ENCODE assay signal across 17 cellular contexts in genomic region chr4:1318046-1318375, GRCh38. TPM values are rescaled to one million over a fixed set of nuclear protein-coding genes. Genes with fewer than 3 reads are reported as not detected.
DNase-seq lines count a peak whose midpoint lies in the region; ATAC-seq and TF ChIP-seq lines count a peak whose summit lies in the region.
"Had no signal": no experiment of that assay in that cellular context is flagged by ENCODE, and none has a peak within 500 bp of the region (broad histone marks: within the 10 kb centered on the region; RNA-seq: fewer than 3 reads in every experiment).

No MANE protein-coding gene starts in this region.

- H3K18ac ChIP-seq in IMR-90 (ENCODE audit: low read depth, low read length): no peak overlapping the region

- TF ChIP-seq POLR2A in IMR-90 (IDR thresholded peaks at IDR 0.05; ENCODE audit: low read depth, low read length) (no peak), vagina (IDR thresholded peaks at IDR 0.05) (no peak)

- H2BK20ac ChIP-seq in IMR-90 (ENCODE audit: low read depth, low read length): no peak overlapping the region

- no peak overlapping the region for H3K4me3 Mint-ChIP-seq in GM23338

- peaks cover 82% of the 10 kb centered on the region for H3K36me3 Mint-ChIP-seq in GM23338 (ENCODE audit: low read depth)

- H3K4me3 ChIP-seq in GM23338: no peak overlapping the region
- H3K4me3 ChIP-seq in IMR-90 (ENCODE audit: insufficient read depth, low read depth, low read length): no peak overlapping the region
- H3K4me3 ChIP-seq in neutrophil (ENCODE audit: low read depth in 1 of 2, low read length in 1 of 2): no peak overlapping the region
- no peak overlapping the region for H3K4me3 ChIP-seq in vagina

- no peak overlapping the region for H3K23ac ChIP-seq in IMR-90 (ENCODE audit: low read depth, low read length)

- H2AK9ac ChIP-seq in IMR-90 (replicated peaks; ENCODE audit: low read depth, low read length, poor library complexity): peak overlapping the region; percentile 28

- WGBS in IMR-90 (ENCODE audit: extremely low coverage in 2 of 2, insufficient read length in 1 of 2), 2 experiments: 99% methylated on average over 9 of the region's 13 CpGs; no CpG with 5 or more reads in 1 of the 2 experiments

- ATAC-seq in GM23338 (no peak), IMR-90 (ENCODE audit: low read depth) (no peak), left ventricle myocardium superior (no peak)
- ATAC-seq: Panc1 had no signal

- H4K91ac ChIP-seq in IMR-90 (ENCODE audit: insufficient read depth, low read depth, low read length): no peak overlapping the region

- no peak overlapping the region for H3K14ac ChIP-seq in IMR-90 (replicated peaks; ENCODE audit: low read depth, low read length)

- no peak overlapping the region for H2AK5ac ChIP-seq in IMR-90 (ENCODE audit: low read depth, low read length)

- no peaks in the 10 kb centered on the region for H3K27me3 Mint-ChIP-seq in GM23338 (ENCODE audit: insufficient read depth, low read depth, poor library complexity)

- CTCF ChIA-PET in IMR-90 (lab: Yijun Ruan, JAX): no interaction called here

- H3K27ac ChIP-seq in GM23338 (ENCODE audit: low read depth) (no peak overlapping the region), IMR-90 (ENCODE audit: insufficient read depth, low read length) (no peak overlapping the region), neutrophil (peak overlapping the region; percentile 39), vagina (no peak overlapping the region)
- H3K27ac ChIP-seq: HL-60 had no signal

- H4K8ac ChIP-seq in IMR-90 (ENCODE audit: low read depth in 2 of 2, low read length in 2 of 2): no peak overlapping the region

- H4K20me1 ChIP-seq in GM23338 (replicated peaks; ENCODE audit: insufficient read depth) (peaks cover 4% of the 10 kb centered on the region; the same call in 1 of the 2 replicates), IMR-90 (ENCODE audit: insufficient read depth, low read length) (peaks cover 3% of the 10 kb centered on the region; the same call in 1 of the 2 replicates)

- DNase-seq in GM23338 (ENCODE audit: low spot score): no peak
- DNase-seq in IMR-90: no peak
- peak; percentile 25 for DNase-seq in left ventricle myocardium superior
- DNase-seq in vagina (ENCODE audit: extremely low spot score in 2 of 2): no peak
- no peak for DNase-seq in ACHN
- no peak for DNase-seq in G401 (ENCODE audit: low spot score)
- DNase-seq: Caco-2, EL, NCI-H1105 treated with DMSO at 0.1 percent for 48 hours, NCI-H1694 treated with DMSO at 0.1 percent for 48 hours, NCI-H2107, NCI-H226, NCI-H524 treated with DMSO at 0.1 percent for 48 hours, SHP77 had no signal

- peaks cover 21 to 59% of the 10 kb centered on the region in 2 experiments for H3K79me1 ChIP-seq in IMR-90 (ENCODE audit: low read depth in 1 of 2, low read length in 2 of 2)

- POLR2A ChIA-PET in IMR-90 (lab: Charles Lee; ENCODE audit: unreplicated experiment): no interaction called here

- intact Hi-C loops in IMR-90 (cut with micrococcal nuclease) (no loop called here), left ventricle myocardium superior (cut with micrococcal nuclease) (no loop called here), vagina (cut with DNase I) (no loop called here)

- 0 out of 2 replicates have a peak, but pooled peaks cover 3% of the 10 kb centered on the region for H3F3A ChIP-seq in GM23338 (replicated peaks; ENCODE audit: low read depth)

- H2BK5ac ChIP-seq in IMR-90 (ENCODE audit: low read depth, low read length, poor library complexity, severe bottlenecking): no peak overlapping the region

- H4K5ac ChIP-seq in IMR-90 (ENCODE audit: low read depth, low read length): no peak overlapping the region

- TF ChIP-seq CTCF in GM23338 (conservative IDR thresholded peaks at IDR 0.05; ENCODE audit: low read depth in 2 of 2) (no peak), IMR-90 (conservative IDR thresholded peaks at IDR 0.05; ENCODE audit: low read depth, low read length) (no peak), neutrophil (IDR thresholded peaks at IDR 0.05) (no peak), vagina (IDR thresholded peaks at IDR 0.05) (no peak)

- BruUV-seq in IMR-90 (replicated peaks; lab: Mats Ljungman, UMichigan): no TSS peak

- H3K9me3 Mint-ChIP-seq in GM23338: peaks cover 6% of the 10 kb centered on the region; the same call in 2 of the 3 replicates

- peaks cover 4% of the 10 kb centered on the region; the same call in 1 of the 2 replicates for H3K9me1 ChIP-seq in IMR-90 (ENCODE audit: insufficient read depth, low read length)

- peak overlapping the region; percentile 94; the same call in 1 of the 2 replicates for H3K27ac Mint-ChIP-seq in GM23338

- no peak for TF ChIP-seq RAD21 in IMR-90 (IDR thresholded peaks at IDR 0.05; ENCODE audit: low read length)

- no peak overlapping the region for H3K4me2 ChIP-seq in GM23338
- H3K4me2 ChIP-seq in IMR-90 (ENCODE audit: low read depth, low read length): no peak overlapping the region

- H2AFZ ChIP-seq in GM23338: no peak overlapping the region
- H2AFZ ChIP-seq in IMR-90 (replicated peaks; ENCODE audit: low read length, poor library complexity): peak overlapping the region; percentile 14

- no peak overlapping the region for H2BK15ac ChIP-seq in IMR-90 (ENCODE audit: low read depth, low read length)

- H3K4me1 ChIP-seq in GM23338 (ENCODE audit: insufficient read depth): no peaks in the 10 kb centered on the region
- H3K4me1 ChIP-seq in IMR-90 (ENCODE audit: control insufficient read depth, insufficient read depth, low read length): no peaks in the 10 kb centered on the region
- no peaks in the 10 kb centered on the region for H3K4me1 ChIP-seq in neutrophil (ENCODE audit: control insufficient read depth in 1 of 2, insufficient read depth in 1 of 2, low read depth in 1 of 2, low read length in 1 of 2)
- H3K4me1 ChIP-seq in vagina: peaks cover 3% of the 10 kb centered on the region
- H3K4me1 ChIP-seq: Caco-2 had no signal

- H3K9ac ChIP-seq in IMR-90 (ENCODE audit: low read depth, low read length): no peak overlapping the region

- no peak overlapping the region for H3K56ac ChIP-seq in IMR-90 (ENCODE audit: extremely low read depth, insufficient read depth, low read length)

- peaks cover 7% of the 10 kb centered on the region for H3K4me1 Mint-ChIP-seq in GM23338

- H3K36me3 ChIP-seq in GM23338 (ENCODE audit: insufficient read depth): peaks cover 18% of the 10 kb centered on the region
- H3K36me3 ChIP-seq in IMR-90 (ENCODE audit: control insufficient read depth, insufficient read depth, low read length): peaks cover 56% of the 10 kb centered on the region
- H3K36me3 ChIP-seq in neutrophil: peaks cover 74% of the 10 kb centered on the region
- peaks cover 0 to 52% of the 10 kb centered on the region in 2 donors for H3K36me3 ChIP-seq in vagina

- no peak overlapping the region for H3K4ac ChIP-seq in IMR-90 (ENCODE audit: low read depth, low read length)

- in situ Hi-C loops in IMR-90 (cut with MboI; ENCODE audit: low sequenced_read_pairs) (no loop called here), ACHN (cut with HindIII; ENCODE audit: low pct_ligation_motif_present, low pct_unique_long_range_greater_than_20kb, low sequenced_read_pairs) (no loop called here), G401 (cut with HindIII; ENCODE audit: low sequenced_read_pairs) (no loop called here)

- peaks cover 20% of the 10 kb centered on the region for H3K79me2 ChIP-seq in GM23338 (replicated peaks; ENCODE audit: insufficient read depth)

- dilution Hi-C loops in IMR-90 (cut with HindIII; ENCODE audit: low sequenced_read_pairs, unreplicated experiment): no loop called here

- H3K27me3 ChIP-seq in GM23338 (ENCODE audit: insufficient read depth): no peaks in the 10 kb centered on the region
- H3K27me3 ChIP-seq in IMR-90 (ENCODE audit: control insufficient read depth, insufficient read depth, low read length): no peaks in the 10 kb centered on the region
- no peaks in the 10 kb centered on the region for H3K27me3 ChIP-seq in neutrophil
- no peaks in the 10 kb centered on the region for H3K27me3 ChIP-seq in vagina

- no peak overlapping the region for H2BK120ac ChIP-seq in IMR-90 (ENCODE audit: low read depth, low read length)

- no peaks in the 10 kb centered on the region for H3K9me2 ChIP-seq in GM23338 (ENCODE audit: insufficient read depth)

- H3K9me3 ChIP-seq in IMR-90 (ENCODE audit: control insufficient read depth, insufficient read depth, low read length) (no peaks in the 10 kb centered on the region), neutrophil (no peaks in the 10 kb centered on the region), vagina (no peaks in the 10 kb centered on the region)
- H3K9me3 ChIP-seq: Caco-2 had no signal

TF ChIP-seq in GM23338, 12 proteins besides CTCF, POLR2A, EP300 and RAD21 (continues in another document):
- TF ChIP-seq POLR2AphosphoS5 (IDR thresholded peaks at IDR 0.05; ENCODE audit: low read depth) (no peak), JUNB (IDR thresholded peaks at IDR 0.05; ENCODE audit: unreplicated experiment) (no peak), NANOG (IDR thresholded peaks at IDR 0.05; ENCODE audit: borderline replicate concordance) (no peak), CREB1 (CRISPR knock-in tag; IDR thresholded peaks at IDR 0.05; ENCODE audit: low read depth) (no peak), ZNF114 (CRISPR knock-in tag; IDR thresholded peaks at IDR 0.05) (no peak)

RNA-seq across cellular contexts. Expression of gene MAEA, which starts 28.3 kb away (rescaled TPM):
- total RNA-seq in GM23338 (2014; rRNA removed; shearing (Covaris generic)): 99.0 and 120 TPM in 2 replicates
- polyA plus RNA-seq in GM23338 (2016; fragmentation: Nextera tagmentation; extraction: Ambion mirVana) (48.3 and 49.8 TPM in 2 replicates), IMR-90 (2012; rRNA removed) (108 and 120 TPM in 2 replicates)
- total RNA-seq in IMR-90 (2012; rRNA removed) (61.5 and 77.2 TPM in 2 replicates), left ventricle myocardium superior (49.6 TPM), vagina (103 TPM)
- 108 and 119 TPM in 2 replicates for polyA plus RNA-seq in IMR-90 (2012; cell fraction: cytosol; rRNA removed)
- polyA plus RNA-seq in IMR-90 (2012; cell fraction: nucleus; rRNA removed; ENCODE audit: low replicate concordance): 179 and 309 TPM in 2 replicates
- 52.5 and 54.6 TPM in 2 replicates for total RNA-seq in G401 (2014; rRNA removed; shearing (Covaris generic))

RNA-seq across cellular contexts. Expression of gene UVSSA, which starts 29.0 kb away (rescaled TPM):
- 11.8 and 27.7 TPM in 2 replicates for total RNA-seq in GM23338 (2014; rRNA removed; shearing (Covaris generic))
- 5.9 and 6.5 TPM in 2 replicates for polyA plus RNA-seq in GM23338 (2016; fragmentation: Nextera tagmentation; extraction: Ambion mirVana)
- total RNA-seq in IMR-90 (2012; rRNA removed): 1.4 TPM in 2 replicates
- 8.4 and 9.4 TPM in 2 replicates for polyA plus RNA-seq in IMR-90 (2012; rRNA removed)
- 5.7 and 5.9 TPM in 2 replicates for polyA plus RNA-seq in IMR-90 (2012; cell fraction: cytosol; rRNA removed)
- 63.0 and 126 TPM in 2 replicates for polyA plus RNA-seq in IMR-90 (2012; cell fraction: nucleus; rRNA removed; ENCODE audit: low replicate concordance)
- 5.9 TPM for total RNA-seq in left ventricle myocardium superior
- 25.5 TPM for total RNA-seq in vagina
- total RNA-seq in G401 (2014; rRNA removed; shearing (Covaris generic)): 3.6 and 8.8 TPM in 2 replicates
